8 cellular contexts compared by ENCODE assay signal in the genomic region with DNA sequence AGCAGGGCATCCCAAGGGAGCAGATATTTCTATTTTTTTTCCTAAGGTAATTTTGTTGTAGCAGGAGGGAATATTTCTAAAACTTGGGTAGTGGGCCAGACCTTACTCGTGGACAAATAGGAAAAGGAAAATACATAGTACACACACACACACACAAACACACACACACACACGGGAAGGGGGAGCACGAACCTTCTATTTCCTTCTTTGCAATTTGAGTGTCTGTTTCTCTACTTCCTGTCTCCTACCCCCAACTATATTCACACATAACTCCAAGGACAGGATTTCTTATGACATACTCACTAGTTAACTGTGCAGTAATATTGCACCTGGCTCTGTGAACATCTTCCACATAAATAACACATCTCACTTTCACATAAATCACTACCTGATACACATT. TPM values are rescaled to one million over a fixed set of nuclear protein-coding genes. Genes with fewer than 3 reads are reported as not detected.
DNase-seq lines count a peak whose midpoint lies in the region; TF ChIP-seq lines count a peak whose summit lies in the region.

No MANE protein-coding gene starts in this region.

- H3K27me3 ChIP-seq in HUES48 (ENCODE audit: control insufficient read depth, insufficient read depth, low read length) (no peaks in the 10 kb centered on the region), mononuclear cell (ENCODE audit: insufficient read depth, low read length) (no peaks in the 10 kb centered on the region), HAP-1 (ENCODE audit: low read depth) (no peaks in the 10 kb centered on the region), MG63 (no peaks in the 10 kb centered on the region)

- no peak for DNase-seq in stimulated activated CD4-positive, alpha-beta T cell treated with anti-CD3 and anti-CD28 coated beads, Interleukin-2, amount 100 ng/mL, for 48 hours
- DNase-seq in AG08395 (ENCODE audit: low spot score) (no peak), HAP-1 (ENCODE audit: low spot score in 2 of 2) (no peak), MG63 (no peak)

- peaks cover 11% of the 10 kb centered on the region for H3K36me3 ChIP-seq in HUES48 (ENCODE audit: control insufficient read depth, insufficient read depth, low read length)
- peaks cover 10% of the 10 kb centered on the region for H3K36me3 ChIP-seq in HAP-1 (replicated peaks)
- H3K36me3 ChIP-seq in MG63, result peaks cover 7% of the 10 kb centered on the region

- in situ Hi-C loops in HAP-1 (cut with MboI; ENCODE audit: low sequenced_read_pairs), result no loop called here

- H3K4me3 ChIP-seq in HUES48 (ENCODE audit: low read depth, low read length), result peak overlapping the region; percentile 49
- H3K4me3 ChIP-seq in mononuclear cell (ENCODE audit: low read length), result peak overlapping the region; percentile 49
- no peak overlapping the region for H3K4me3 ChIP-seq in HAP-1
- no peak overlapping the region for H3K4me3 ChIP-seq in MG63

- TF ChIP-seq CTCF in 22Rv1 (IDR thresholded peaks at IDR 0.05), result no peak

- no peaks in the 10 kb centered on the region for H3K9me3 ChIP-seq in HUES48 (ENCODE audit: control insufficient read depth, insufficient read depth, low read length)
- no peaks in the 10 kb centered on the region for H3K9me3 ChIP-seq in mononuclear cell (ENCODE audit: low read depth, low read length)
- no peaks in the 10 kb centered on the region for H3K9me3 ChIP-seq in HAP-1
- H3K9me3 ChIP-seq in MG63, result no peaks in the 10 kb centered on the region

- H3K4me1 ChIP-seq in HUES48 (ENCODE audit: control insufficient read depth, insufficient read depth, low read length), result peaks cover 56% of the 10 kb centered on the region
- peaks cover 72% of the 10 kb centered on the region for H3K4me1 ChIP-seq in mononuclear cell (ENCODE audit: insufficient read depth, low read length)
- peaks cover 46% of the 10 kb centered on the region for H3K4me1 ChIP-seq in HAP-1

- H3K27ac ChIP-seq in 22Rv1 (peak overlapping the region; percentile 61), HUES48 (ENCODE audit: low read depth, low read length) (peak overlapping the region; percentile 91), angular gyrus (ENCODE audit: low read depth, low read length) (peak overlapping the region; percentile 87)

- H3K9ac ChIP-seq in HUES48 (ENCODE audit: low read depth, low read length), result no peak overlapping the region

RNA-seq across cellular contexts. Expression of gene LDB1, which starts 4.4 kb away (rescaled TPM):
- total RNA-seq in mononuclear cell, result 59.0 TPM
- 11.8 and 15.6 TPM in 2 replicates for total RNA-seq in MG63 (2014; rRNA removed; shearing (Covaris generic); ENCODE audit: low replicate concordance)

RNA-seq across cellular contexts. Expression of gene PPRC1, which starts 17.1 kb away (rescaled TPM):
- 12.1 TPM for total RNA-seq in mononuclear cell
- 6.7 and 13.3 TPM in 2 replicates for total RNA-seq in MG63 (2014; rRNA removed; shearing (Covaris generic); ENCODE audit: low replicate concordance)

RNA-seq across cellular contexts. Expression of gene NOLC1, which starts 36.4 kb away (rescaled TPM):
- total RNA-seq in mononuclear cell, result 19.8 TPM
- 120 and 134 TPM in 2 replicates for total RNA-seq in MG63 (2014; rRNA removed; shearing (Covaris generic); ENCODE audit: low replicate concordance)

RNA-seq across cellular contexts. Expression of gene HPS6, which starts 50.6 kb away (rescaled TPM):
- 22.6 TPM for total RNA-seq in mononuclear cell
- 46.0 and 56.3 TPM in 2 replicates for total RNA-seq in MG63 (2014; rRNA removed; shearing (Covaris generic); ENCODE audit: low replicate concordance)

RNA-seq across cellular contexts. Expression of gene ARMH3, which starts 59.8 kb away (rescaled TPM):
- total RNA-seq in mononuclear cell, result 10.4 TPM
- 12.6 and 16.0 TPM in 2 replicates for total RNA-seq in MG63 (2014; rRNA removed; shearing (Covaris generic); ENCODE audit: low replicate concordance)

Comparison
In these comparisons a context has a peak if more than half of its experiments do, and no peak if none do; other contexts are left out.
1. H3K4me3 ChIP-seq: peak in HUES48 (single experiment) and mononuclear cell (single experiment); none in HAP-1 (single experiment) and MG63 (single experiment).
2. Peak in every context shown above with its lines, with median percentiles within 50 percentile points of each other: H3K27ac ChIP-seq.